In genomic region chr7:55073051-55073511, GRCh38 we compare ENCODE assay signal across 10 cellular contexts. TPM values are rescaled to one million over a fixed set of nuclear protein-coding genes. Genes with fewer than 3 reads are reported as not detected.
DNase-seq lines count a peak whose midpoint lies in the region; ATAC-seq, FAIRE-seq and TF ChIP-seq lines count a peak whose summit lies in the region.
"Had no signal": no experiment of that assay in that cellular context is flagged by ENCODE, and none has a peak within 500 bp of the region (broad histone marks: within the 10 kb centered on the region; RNA-seq: fewer than 3 reads in every experiment).

No MANE protein-coding gene starts in this region.

- no peak overlapping the region for H3K4me3 ChIP-seq in left lung
- H3K4me3 ChIP-seq: lung had no signal

- H3K27me3 ChIP-seq in left lung: no peaks in the 10 kb centered on the region

- H3K4me1 Mint-ChIP-seq in naive thymus-derived CD8-positive, alpha-beta T cell: peaks cover 0 to 5% (median 0%) of the 10 kb centered on the region in 4 donors
- peaks cover 17% of the 10 kb centered on the region for H3K4me1 Mint-ChIP-seq in activated T-helper 1 cell treated with anti-CD3 and anti-CD28 coated beads, Interleukin-12 subunit alpha, Interleukin-12 subunit beta, Interleukin-2, Interleukin-4 antibody, amounts not matched to agents 30 ng/mL and 10 ng/mL and 1 ng/mL, durations not matched to agents 14 hours and 24 hours and 36 hours (ENCODE audit: low read depth)

- intact Hi-C loops in left lung (cut with DNase I): no loop called here
- intact Hi-C loops in activated T-helper 1 cell treated with anti-CD3 and anti-CD28 coated beads, Interleukin-12 subunit alpha, Interleukin-12 subunit beta, Interleukin-2, Interleukin-4 antibody, amounts not matched to agents 30 ng/mL and 10 ng/mL and 1 ng/mL, durations not matched to agents 14 hours and 24 hours and 36 hours (cut with micrococcal nuclease): loop anchor here (1.0 to 5.0 kb wide), 4 partner anchors 14 to 316 kb away; partner anchors contain the start of gene SEC61G

- peak overlapping the region; percentile 74 to 76 for H3K27ac ChIP-seq in left lung

- no peak overlapping the region for H3K4me3 Mint-ChIP-seq in naive thymus-derived CD8-positive, alpha-beta T cell
- H3K4me3 Mint-ChIP-seq in activated T-helper 1 cell treated with anti-CD3 and anti-CD28 coated beads, Interleukin-12 subunit alpha, Interleukin-12 subunit beta, Interleukin-2, Interleukin-4 antibody, amounts not matched to agents 30 ng/mL and 10 ng/mL and 1 ng/mL, durations not matched to agents 14 hours and 24 hours and 36 hours: no peak overlapping the region

- H3K9me3 ChIP-seq in left lung: no peaks in the 10 kb centered on the region

- peak; percentile 56 for ATAC-seq in GM21723 (IDR thresholded peaks at IDR 0.05; ENCODE audit: unreplicated experiment)
- ATAC-seq in left lung: peak; percentile 45
- no peak for ATAC-seq in naive thymus-derived CD8-positive, alpha-beta T cell

- peak overlapping the region in 1 of 10 donors; percentile 32 for H3K27ac Mint-ChIP-seq in naive thymus-derived CD8-positive, alpha-beta T cell
- H3K27ac Mint-ChIP-seq in activated T-helper 1 cell treated with anti-CD3 and anti-CD28 coated beads, Interleukin-12 subunit alpha, Interleukin-12 subunit beta, Interleukin-2, Interleukin-4 antibody, amounts not matched to agents 30 ng/mL and 10 ng/mL and 1 ng/mL, durations not matched to agents 14 hours and 24 hours and 36 hours: no peak overlapping the region

- H3K36me3 ChIP-seq in left lung: no peaks in the 10 kb centered on the region

- H3K27me3 Mint-ChIP-seq in naive thymus-derived CD8-positive, alpha-beta T cell: peaks cover 0 to 9% (median 7%) of the 10 kb centered on the region in 5 donors
- H3K27me3 Mint-ChIP-seq in activated T-helper 1 cell treated with anti-CD3 and anti-CD28 coated beads, Interleukin-12 subunit alpha, Interleukin-12 subunit beta, Interleukin-2, Interleukin-4 antibody, amounts not matched to agents 30 ng/mL and 10 ng/mL and 1 ng/mL, durations not matched to agents 14 hours and 24 hours and 36 hours (ENCODE audit: insufficient read depth): peaks cover 16% of the 10 kb centered on the region

- no peaks in the 10 kb centered on the region for H3K9me3 Mint-ChIP-seq in naive thymus-derived CD8-positive, alpha-beta T cell
- H3K9me3 Mint-ChIP-seq in activated T-helper 1 cell treated with anti-CD3 and anti-CD28 coated beads, Interleukin-12 subunit alpha, Interleukin-12 subunit beta, Interleukin-2, Interleukin-4 antibody, amounts not matched to agents 30 ng/mL and 10 ng/mL and 1 ng/mL, durations not matched to agents 14 hours and 24 hours and 36 hours: no peaks in the 10 kb centered on the region

- DNase-seq in GM18507 (ENCODE audit: extremely low spot score, insufficient read length, low read depth): peak; percentile 44
- peak; percentile 65 for DNase-seq in M059J (ENCODE audit: low read depth)
- DNase-seq in left lung: no peak
- no peak for DNase-seq in stimulated activated CD4-positive, alpha-beta T cell treated with anti-CD3 and anti-CD28 coated beads, Interleukin-15, amount 100 ng/mL, for 24 hours
- no peak for DNase-seq in stimulated activated CD4-positive, alpha-beta T cell treated with anti-CD3 and anti-CD28 coated beads, Interleukin-2, amount 100 ng/mL, for 48 hours
- no peak for DNase-seq in naive thymus-derived CD8-positive, alpha-beta T cell
- no peak for DNase-seq in activated T-helper 1 cell treated with anti-CD3 and anti-CD28 coated beads, Interleukin-12 subunit alpha, Interleukin-12 subunit beta, Interleukin-2, Interleukin-4 antibody, amounts not matched to agents 30 ng/mL and 10 ng/mL and 1 ng/mL, durations not matched to agents 14 hours and 24 hours and 36 hours (ENCODE audit: low spot score)

- no peak for TF ChIP-seq CTCF in left lung (IDR thresholded peaks at IDR 0.05)

- H3K36me3 Mint-ChIP-seq in naive thymus-derived CD8-positive, alpha-beta T cell: no peaks in the 10 kb centered on the region
- no peaks in the 10 kb centered on the region for H3K36me3 Mint-ChIP-seq in activated T-helper 1 cell treated with anti-CD3 and anti-CD28 coated beads, Interleukin-12 subunit alpha, Interleukin-12 subunit beta, Interleukin-2, Interleukin-4 antibody, amounts not matched to agents 30 ng/mL and 10 ng/mL and 1 ng/mL, durations not matched to agents 14 hours and 24 hours and 36 hours (ENCODE audit: low read depth)

- FAIRE-seq in GM18507 (lab: Jason Lieb, UNC): peak; percentile 86

- POLR2A ChIA-PET in naive thymus-derived CD8-positive, alpha-beta T cell (lab: Charles Lee): no interaction called here

- H3K4me1 ChIP-seq in left lung: peaks cover 22 to 23% of the 10 kb centered on the region in 2 donors

RNA-seq across cellular contexts. Expression of gene EGFR, which starts 54.3 kb away (rescaled TPM):
- 28.7 and 51.4 TPM in 2 replicates for total RNA-seq in M059J (2014; rRNA removed; shearing (Covaris generic))
- 10 to 100 TPM; 76.5 to 79.3 TPM for total RNA-seq in left lung
- total RNA-seq in naive thymus-derived CD8-positive, alpha-beta T cell: not detected
- not detected for polyA plus RNA-seq in naive thymus-derived CD8-positive, alpha-beta T cell
- total RNA-seq in activated T-helper 1 cell treated with anti-CD3 and anti-CD28 coated beads, Interleukin-12 subunit alpha, Interleukin-12 subunit beta, Interleukin-2, Interleukin-4 antibody, amounts not matched to agents 30 ng/mL and 10 ng/mL and 1 ng/mL, durations not matched to agents 14 hours and 24 hours and 36 hours: 0.10 TPM in 1 of 2 replicates, not detected in the other
- total RNA-seq: T-helper 1 cell treated with Interleukin-12 subunit alpha and Interleukin-12 subunit beta and Interleukin-4 antibody, amounts not matched to agents 30 ng/mL and 1 ng/mL, for 36 hours had no signal

Comparison
In these comparisons a context has a peak if more than half of its experiments do, and no peak if none do; other contexts are left out.
1. DNase-seq: peak in GM18507 (single experiment) and M059J (single experiment); none in left lung (0 of 2), stimulated activated CD4-positive, alpha-beta T cell treated with anti-CD3 and anti-CD28 coated beads, Interleukin-15, amount 100 ng/mL, for 24 hours (single experiment), stimulated activated CD4-positive, alpha-beta T cell treated with anti-CD3 and anti-CD28 coated beads, Interleukin-2, amount 100 ng/mL, for 48 hours (0 of 2), naive thymus-derived CD8-positive, alpha-beta T cell (0 of 10) and activated T-helper 1 cell treated with anti-CD3 and anti-CD28 coated beads, Interleukin-12 subunit alpha, Interleukin-12 subunit beta, Interleukin-2, Interleukin-4 antibody, amounts not matched to agents 30 ng/mL and 10 ng/mL and 1 ng/mL, durations not matched to agents 14 hours and 24 hours and 36 hours (single experiment).
2. ATAC-seq: peak in GM21723 (single experiment) and left lung (single experiment); none in naive thymus-derived CD8-positive, alpha-beta T cell (0 of 2).
3. RNA of gene EGFR, which starts 54.3 kb away (total RNA-seq): 76.5 to 79.3 TPM in left lung and 28.7 to 51.4 TPM in M059J; 0.10 TPM in activated T-helper 1 cell treated with anti-CD3 and anti-CD28 coated beads, Interleukin-12 subunit alpha, Interleukin-12 subunit beta, Interleukin-2, Interleukin-4 antibody, amounts not matched to agents 30 ng/mL and 10 ng/mL and 1 ng/mL, durations not matched to agents 14 hours and 24 hours and 36 hours and not detected in naive thymus-derived CD8-positive, alpha-beta T cell; every median in the first group is over 10 times any median in the second.